Comparison of ENCODE assay signal across 17 cellular contexts in the genomic region with DNA sequence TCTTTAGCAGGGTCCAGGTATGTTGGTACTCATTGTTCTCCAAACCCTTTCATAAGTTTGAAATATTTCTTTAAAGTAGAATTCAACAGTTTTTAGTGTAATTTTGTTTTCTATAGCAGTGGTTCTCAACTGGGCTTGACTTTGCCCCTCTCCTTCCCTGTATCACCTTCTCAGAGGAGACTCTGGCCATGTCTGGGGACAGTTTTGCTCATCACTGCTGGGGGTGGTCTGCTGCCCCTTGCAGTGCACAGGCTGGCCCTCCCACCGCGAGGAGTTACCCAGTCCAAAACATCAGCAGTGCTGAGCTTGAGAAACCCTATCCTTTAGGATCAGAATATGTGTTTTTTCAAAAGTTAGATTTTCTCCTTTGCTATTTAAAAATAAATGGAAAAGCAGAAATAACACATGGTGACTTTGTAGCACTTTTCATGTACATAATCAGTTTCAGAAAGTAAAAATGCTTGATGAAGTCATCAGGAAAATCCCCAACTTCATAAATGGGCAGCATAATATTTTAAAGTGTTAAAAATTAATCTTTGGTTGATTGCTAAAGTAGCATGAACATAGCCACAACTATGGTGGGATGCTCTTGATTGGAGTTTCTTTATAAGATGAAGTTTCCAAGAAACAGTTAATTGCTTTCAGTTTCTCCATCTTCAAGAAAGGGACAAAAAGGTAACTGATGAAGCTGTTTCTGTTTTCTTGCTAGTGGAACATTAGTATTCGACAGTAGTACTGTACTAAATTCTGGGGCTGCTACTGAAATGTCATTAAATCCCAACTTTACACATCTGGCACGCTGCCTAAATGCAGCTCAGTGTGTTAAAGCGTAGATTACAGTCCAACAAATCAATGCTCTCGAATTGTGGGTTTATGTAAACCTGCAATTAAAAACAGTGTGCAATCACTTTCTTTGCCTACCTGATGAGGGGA.
DNase-seq lines count a peak whose midpoint lies in the region; ATAC-seq and TF ChIP-seq lines count a peak whose summit lies in the region.
"Had no signal": no experiment of that assay in that cellular context is flagged by ENCODE, and none has a peak within 500 bp of the region (broad histone marks: within the 10 kb centered on the region; RNA-seq: fewer than 3 reads in every experiment).

No MANE protein-coding gene starts in this region.

- H3K79me2 ChIP-seq in OCI-LY3 (ENCODE audit: low read length) (no peaks in the 10 kb centered on the region), PC-3 (ENCODE audit: low read length) (no peaks in the 10 kb centered on the region)

- H3K9me3 ChIP-seq in HEK293 (ENCODE audit: control insufficient read depth, insufficient read depth, low read depth, low read length), result no peaks in the 10 kb centered on the region
- no peaks in the 10 kb centered on the region for H3K9me3 ChIP-seq in OCI-LY3 (ENCODE audit: insufficient read depth, low read length)
- no peaks in the 10 kb centered on the region for H3K9me3 ChIP-seq in PC-3 (ENCODE audit: low read length)
- H3K9me3 ChIP-seq: upper lobe of right lung had no signal

- intact Hi-C loops in PC-3 (cut with micrococcal nuclease), result no loop called here

- CTCF ChIA-PET in HEK293 (lab: Yijun Ruan, JAX) (interaction anchor here (0.6 kb wide), 1 partner anchor 70 kb away, joined by 4 read pairs; a partner anchor contains a TSS), PC-3 (lab: Charles Lee) (interaction anchor here (0.5 kb wide), 1 partner anchor 54 kb away, joined by 3 read pairs; no protein-coding TSS in a partner anchor)

- H3K27me3 ChIP-seq in OCI-LY3 (ENCODE audit: low read depth, low read length) (no peaks in the 10 kb centered on the region), PC-3 (ENCODE audit: low read length) (no peaks in the 10 kb centered on the region)
- H3K27me3 ChIP-seq: upper lobe of right lung had no signal

- no peak overlapping the region for H3K27ac ChIP-seq in HEK293 (ENCODE audit: extremely low read depth, low read depth, low read length)
- peak overlapping the region; percentile 80 for H3K27ac ChIP-seq in OCI-LY3 (ENCODE audit: low read length)
- no peak overlapping the region for H3K27ac ChIP-seq in PC-3 (ENCODE audit: low read length)
- H3K27ac ChIP-seq: upper lobe of right lung had no signal

- H3K9ac ChIP-seq in OCI-LY3 (ENCODE audit: low read length) (peak overlapping the region; percentile 40; the same call in 1 of the 2 replicates), PC-3 (ENCODE audit: low read length) (no peak overlapping the region)

- H3K9me2 ChIP-seq in PC-3 (replicated peaks; ENCODE audit: low read length), result no peaks in the 10 kb centered on the region

- H3K4me1 ChIP-seq in HEK293 (ENCODE audit: control insufficient read depth, insufficient read depth, low read length) (no peaks in the 10 kb centered on the region), OCI-LY3 (ENCODE audit: low read length) (peaks cover 35% of the 10 kb centered on the region), PC-3 (ENCODE audit: insufficient read depth, low read length) (no peaks in the 10 kb centered on the region)
- H3K4me1 ChIP-seq: upper lobe of right lung had no signal

- H4K20me1 ChIP-seq in OCI-LY3 (ENCODE audit: insufficient read depth, low read length), result no peaks in the 10 kb centered on the region
- no peaks in the 10 kb centered on the region for H4K20me1 ChIP-seq in PC-3 (ENCODE audit: low read length)

- H2AFZ ChIP-seq in OCI-LY3 (ENCODE audit: low read depth, low read length), result peak overlapping the region; percentile 5
- H2AFZ ChIP-seq in PC-3 (ENCODE audit: low read length), result no peak overlapping the region

- ATAC-seq in HG03108 (IDR thresholded peaks at IDR 0.05; ENCODE audit: unreplicated experiment) (no peak), PC-3 (no peak), HG03025 (IDR thresholded peaks at IDR 0.05; ENCODE audit: low FRiP score, unreplicated experiment) (no peak)
- ATAC-seq: effector memory CD8-positive, alpha-beta T cell; upper lobe of right lung; WTC11 had no signal

- H3K36me3 ChIP-seq in HEK293 (ENCODE audit: control insufficient read depth in 2 of 2, insufficient read depth in 1 of 2, low read length in 2 of 2) (no peaks in the 10 kb centered on the region), OCI-LY3 (replicated peaks; ENCODE audit: low read depth, low read length) (no peaks in the 10 kb centered on the region), PC-3 (ENCODE audit: low read depth, low read length) (no peaks in the 10 kb centered on the region)
- H3K36me3 ChIP-seq: upper lobe of right lung had no signal

- H3K4me3 ChIP-seq in HEK293 (ENCODE audit: low read depth, low read length) (no peak overlapping the region), OCI-LY3 (ENCODE audit: low read length) (peak overlapping the region; percentile 44), PC-3 (ENCODE audit: low read length) (no peak overlapping the region)
- H3K4me3 ChIP-seq: smooth muscle cell, upper lobe of right lung had no signal

- BruUV-seq in PC-3 (replicated peaks; lab: Mats Ljungman, UMichigan), result no TSS peak

- DNase-seq in NCI-H748 (lab: John Stamatoyannopoulos, UW; ENCODE audit: unreplicated experiment) (peak; percentile 53), NCI-H748 treated with DMSO at 0.1 percent for 48 hours (lab: John Stamatoyannopoulos, UW) (no peak), renal cortical epithelial cell (ENCODE audit: low read depth) (peak; percentile 6), PC-3 (no peak)
- DNase-seq: activated naive CD4-positive, alpha-beta T cell treated with anti-CD3 and anti-CD28 coated beads, Interleukin-2, amount 50 U/mL, for 16 hours; DMS79 treated with DMSO at 0.1 percent for 48 hours; effector memory CD8-positive, alpha-beta T cell; hypothalamus; NCI-H2081 treated with DMSO at 0.1 percent for 48 hours; stimulated activated naive CD4-positive, alpha-beta T cell; upper lobe of right lung had no signal

- H3F3A ChIP-seq in PC-3 (ENCODE audit: low read length, unreplicated experiment), result no peaks in the 10 kb centered on the region

- TF ChIP-seq CTCF in HEK293 (tag by site-specific recombination; IDR thresholded peaks at IDR 0.05) (no peak), OCI-LY3 (IDR thresholded peaks at IDR 0.05; ENCODE audit: low read depth, low read length) (no peak), PC-3 (conservative IDR thresholded peaks at IDR 0.05; ENCODE audit: low read depth, low read length) (no peak)

- H3K4me2 ChIP-seq in OCI-LY3 (ENCODE audit: low read length) (peak overlapping the region; percentile 77), PC-3 (ENCODE audit: low read length) (no peak overlapping the region)
- H3K4me2 ChIP-seq: smooth muscle cell had no signal

- POLR2A ChIA-PET in HEK293 (lab: Yijun Ruan, JAX), result no interaction called here
- POLR2A ChIA-PET in PC-3 (lab: Charles Lee; ENCODE audit: unreplicated experiment), result no interaction called here

TF ChIP-seq in HEK293, 187 proteins besides CTCF, POLR2A, EP300 and RAD21 (continues in another document):
- TF ChIP-seq SP7 (tag by site-specific recombination; IDR thresholded peaks at IDR 0.05), result peak; percentile 97
- TF ChIP-seq ZNF426 (tag by site-specific recombination; IDR thresholded peaks at IDR 0.05), result no peak
- TF ChIP-seq GLIS1 (tag by site-specific recombination; IDR thresholded peaks at IDR 0.05), result peak; percentile 31; the same call in 1 of the 2 replicates
- no peak for TF ChIP-seq ZBTB21 (tag by site-specific recombination; IDR thresholded peaks at IDR 0.05)
- no peak for TF ChIP-seq ZNF10 (tag by site-specific recombination; IDR thresholded peaks at IDR 0.05)
- 0 out of 2 replicates have a peak, but pooled peaks have one; percentile 57 for TF ChIP-seq OSR2 (tag by site-specific recombination; IDR thresholded peaks at IDR 0.05)
- TF ChIP-seq GLI4 (tag by site-specific recombination; IDR thresholded peaks at IDR 0.05), result no peak
- TF ChIP-seq FEZF1 (tag by site-specific recombination; IDR thresholded peaks at IDR 0.05), result no peak
- TF ChIP-seq, protein P1, sequence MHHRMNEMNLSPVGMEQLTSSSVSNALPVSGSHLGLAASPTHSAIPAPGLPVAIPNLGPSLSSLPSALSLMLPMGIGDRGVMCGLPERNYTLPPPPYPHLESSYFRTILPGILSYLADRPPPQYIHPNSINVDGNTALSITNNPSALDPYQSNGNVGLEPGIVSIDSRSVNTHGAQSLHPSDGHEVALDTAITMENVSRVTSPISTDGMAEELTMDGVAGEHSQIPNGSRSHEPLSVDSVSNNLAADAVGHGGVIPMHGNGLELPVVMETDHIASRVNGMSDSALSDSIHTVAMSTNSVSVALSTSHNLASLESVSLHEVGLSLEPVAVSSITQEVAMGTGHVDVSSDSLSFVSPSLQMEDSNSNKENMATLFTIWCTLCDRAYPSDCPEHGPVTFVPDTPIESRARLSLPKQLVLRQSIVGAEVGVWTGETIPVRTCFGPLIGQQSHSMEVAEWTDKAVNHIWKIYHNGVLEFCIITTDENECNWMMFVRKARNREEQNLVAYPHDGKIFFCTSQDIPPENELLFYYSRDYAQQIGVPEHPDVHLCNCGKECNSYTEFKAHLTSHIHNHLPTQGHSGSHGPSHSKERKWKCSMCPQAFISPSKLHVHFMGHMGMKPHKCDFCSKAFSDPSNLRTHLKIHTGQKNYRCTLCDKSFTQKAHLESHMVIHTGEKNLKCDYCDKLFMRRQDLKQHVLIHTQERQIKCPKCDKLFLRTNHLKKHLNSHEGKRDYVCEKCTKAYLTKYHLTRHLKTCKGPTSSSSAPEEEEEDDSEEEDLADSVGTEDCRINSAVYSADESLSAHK (tag by site-specific recombination; IDR thresholded peaks at IDR 0.05), result no peak

Comparison
In these comparisons a context has a peak if more than half of its experiments do, and no peak if none do; other contexts are left out.
1. DNase-seq: peak in NCI-H748 (single experiment) and renal cortical epithelial cell (single experiment); none in NCI-H748 treated with DMSO at 0.1 percent for 48 hours (single experiment) and PC-3 (single experiment).